17 cellular contexts compared by ENCODE assay signal in genomic region chr1:172671591-172671990, GRCh38. TPM values are rescaled to one million over a fixed set of nuclear protein-coding genes. Genes with fewer than 3 reads are reported as not detected.
A peak's percentile ranks its signal among the peaks of the same experiment; 100 is the strongest.
DNase-seq lines count a peak whose midpoint lies in the region; ATAC-seq and TF ChIP-seq lines count a peak whose summit lies in the region.
"Had no signal": no experiment of that assay in that cellular context is flagged by ENCODE, and none has a peak within 500 bp of the region (broad histone marks: within the 10 kb centered on the region; RNA-seq: fewer than 3 reads in every experiment).

No MANE protein-coding gene starts in this region.

- no peak overlapping the region for H2BK15ac ChIP-seq in mesendoderm (replicated peaks; ENCODE audit: low read depth)

- DNase-seq in DND-41 (no peak), M059J (ENCODE audit: low read depth) (peak; percentile 69), cardiac fibroblast (ENCODE audit: low read depth in 2 of 2) (peak; percentile 14 to 41), mesendoderm (peak; percentile 93), A172 (ENCODE audit: low spot score) (no peak), middle frontal gyrus (ENCODE audit: extremely low spot score, low spot score) (no peak), NCI-H2107 (lab: John Stamatoyannopoulos, UW) (no peak)
- DNase-seq: activated CD4-positive, CD25-positive, alpha-beta regulatory T cell; endodermal cell; head of caudate nucleus; left ventricle myocardium inferior; NCI-H1092; NCI-H2171 treated with DMSO at 0.1 percent for 48 hours; sigmoid colon had no signal

- no peak overlapping the region for H2BK5ac ChIP-seq in mesendoderm (ENCODE audit: low read length)

- no peak for ATAC-seq in DND-41 (ENCODE audit: insufficient read depth, low read depth)
- ATAC-seq in GM21529 (IDR thresholded peaks at IDR 0.05; ENCODE audit: unreplicated experiment), result no peak

- no peak overlapping the region for H2BK120ac ChIP-seq in mesendoderm (ENCODE audit: low read depth, low read length)

- H3K4me1 ChIP-seq in DND-41 (ENCODE audit: insufficient read depth, low read length), result peaks cover 60% of the 10 kb centered on the region
- peaks cover 6% of the 10 kb centered on the region for H3K4me1 ChIP-seq in mesendoderm (ENCODE audit: control insufficient read depth, low read depth, low read length)
- H3K4me1 ChIP-seq: left ventricle myocardium inferior, sigmoid colon, SJSA1 had no signal

- H3K79me1 ChIP-seq in mesendoderm (ENCODE audit: low read length), result no peaks in the 10 kb centered on the region

- 0 out of 2 replicates have a peak overlapping the region, but pooled peaks have one; percentile 31 for H3K27ac ChIP-seq in DND-41 (ENCODE audit: low read length)
- H3K27ac ChIP-seq in mesendoderm (ENCODE audit: low read depth, low read length), result no peak overlapping the region
- H3K27ac ChIP-seq: left ventricle myocardium inferior, sigmoid colon, SJSA1 had no signal

- no peak overlapping the region for H4K5ac ChIP-seq in mesendoderm (ENCODE audit: low read length)

- no peak overlapping the region for H2AFZ ChIP-seq in DND-41 (ENCODE audit: low read depth, low read length)

- no peaks in the 10 kb centered on the region for H3K9me3 ChIP-seq in DND-41 (ENCODE audit: insufficient read depth, low read length, severe bottlenecking)
- H3K9me3 ChIP-seq: left ventricle myocardium inferior, sigmoid colon, SJSA1 had no signal

- H4K8ac ChIP-seq in mesendoderm (ENCODE audit: low read depth, low read length), result no peak overlapping the region

- H4K20me1 ChIP-seq in DND-41 (ENCODE audit: insufficient read depth, low read length), result no peaks in the 10 kb centered on the region

- no peaks in the 10 kb centered on the region for H3K36me3 ChIP-seq in DND-41 (ENCODE audit: insufficient read depth, low read length)
- no peaks in the 10 kb centered on the region for H3K36me3 ChIP-seq in mesendoderm (ENCODE audit: control insufficient read depth, insufficient read depth, low read length)
- H3K36me3 ChIP-seq: left ventricle myocardium inferior, sigmoid colon, SJSA1 had no signal

- no peak overlapping the region for H3K18ac ChIP-seq in mesendoderm (ENCODE audit: low read length)

- no peak for TF ChIP-seq CTCF in DND-41 (IDR thresholded peaks at IDR 0.05; ENCODE audit: borderline replicate concordance, extremely low read depth, low read length, poor library complexity, severe bottlenecking)
- no peak for TF ChIP-seq CTCF in cardiac fibroblast (IDR thresholded peaks at IDR 0.05; ENCODE audit: low read depth, low read length)

- H3K79me2 ChIP-seq in DND-41 (ENCODE audit: insufficient read depth, low read length) (no peaks in the 10 kb centered on the region), mesendoderm (ENCODE audit: control insufficient read depth, insufficient read depth, low read length) (no peaks in the 10 kb centered on the region)

- H3K23ac ChIP-seq in mesendoderm (ENCODE audit: low read length), result no peak overlapping the region

- no peaks in the 10 kb centered on the region for H3K27me3 ChIP-seq in DND-41 (ENCODE audit: insufficient read depth, low read length, poor library complexity)
- no peaks in the 10 kb centered on the region for H3K27me3 ChIP-seq in mesendoderm (ENCODE audit: insufficient read depth, low read length, poor library complexity)
- H3K27me3 ChIP-seq: sigmoid colon, SJSA1 had no signal

- H3K4me3 ChIP-seq in DND-41 (ENCODE audit: low read depth in 1 of 2, low read length in 2 of 2) (no peak overlapping the region), cardiac fibroblast (replicated peaks in 1 of 2; ENCODE audit: low read depth in 2 of 2, low read length in 2 of 2) (no peak overlapping the region), mesendoderm (ENCODE audit: low read length) (no peak overlapping the region)
- H3K4me3 ChIP-seq: left ventricle myocardium inferior, sigmoid colon, SJSA1 had no signal

- no peak overlapping the region for H3K56ac ChIP-seq in mesendoderm (ENCODE audit: low read length)

- H3K4me2 ChIP-seq in DND-41 (ENCODE audit: insufficient read depth, low read length) (peak overlapping the region; percentile 53; the same call in 1 of the 2 replicates), mesendoderm (ENCODE audit: low read length) (no peak overlapping the region)

- no peak overlapping the region for H2AK5ac ChIP-seq in mesendoderm (ENCODE audit: low read length)

- no peak overlapping the region for H3K9ac ChIP-seq in DND-41 (ENCODE audit: low read depth, low read length)
- no peak overlapping the region for H3K9ac ChIP-seq in mesendoderm (ENCODE audit: low read length)

- H3K4ac ChIP-seq in mesendoderm (ENCODE audit: low read depth, low read length), result no peak overlapping the region

RNA-seq across cellular contexts. Expression of gene FASLG, which starts 12.7 kb away (rescaled TPM):
- total RNA-seq in M059J (2014; rRNA removed; shearing (Covaris generic)), result not detected in 2 replicates
- not detected for polyA plus RNA-seq in mesendoderm (2013, experiment 1 of 2)
- 0.03 TPM for polyA plus RNA-seq in mesendoderm (2013, experiment 2 of 2)
- not detected in 2 replicates for total RNA-seq in A172 (2014; rRNA removed; shearing (Covaris generic))
- total RNA-seq: endodermal cell, left ventricle myocardium inferior, neural crest cell, sigmoid colon, SJSA1 had no signal

Comparison
In these comparisons a context has a peak if more than half of its experiments do, and no peak if none do; other contexts are left out.
1. DNase-seq: peak in M059J (single experiment), cardiac fibroblast (2 of 2) and mesendoderm (single experiment); none in DND-41 (single experiment), A172 (single experiment), middle frontal gyrus (single experiment) and NCI-H2107 (single experiment).